ENCODE assay signal across 25 cellular contexts in genomic region chr19:3638208-3639193, GRCh38. TPM values are rescaled to one million over a fixed set of nuclear protein-coding genes. Genes with fewer than 3 reads are reported as not detected.
"Had no signal": no experiment of that assay in that cellular context is flagged by ENCODE, and none has a peak within 500 bp of the region (broad histone marks: within the 10 kb centered on the region; RNA-seq: fewer than 3 reads in every experiment).

No MANE protein-coding gene starts in this region.

- H3K36me3 Mint-ChIP-seq: naive B cell, natural killer cell had no signal

- H3K9me3 Mint-ChIP-seq: mesothelial cell of epicardium, natural killer cell, nephron progenitor cell, neural progenitor cell had no signal

- H3K4me3 Mint-ChIP-seq: mesothelial cell of epicardium, natural killer cell, nephron progenitor cell, neural progenitor cell had no signal

- H3K36me3 ChIP-seq: neural progenitor cell, ovary had no signal

- H3K9me3 ChIP-seq: left ventricle myocardium inferior, ovary, right atrium auricular region, right lobe of liver, suprapubic skin, thoracic aorta, tibial artery, upper lobe of right lung had no signal

- H3K4me3 ChIP-seq: left ventricle myocardium inferior, lung, neural progenitor cell, ovary, right atrium auricular region, right lobe of liver, smooth muscle cell, suprapubic skin, thoracic aorta, tibial artery, upper lobe of right lung had no signal

- H3K27ac Mint-ChIP-seq: mesothelial cell of epicardium, nephron progenitor cell, neural progenitor cell, progenitor cell of endocrine pancreas had no signal

- ATAC-seq: natural killer cell, upper lobe of right lung had no signal

- DNase-seq: islet precursor cell; left ventricle myocardium inferior; mesendoderm; naive B cell; natural killer cell; nephron progenitor cell; ovary; right lobe of liver; stimulated activated CD4-positive, alpha-beta T cell treated with anti-CD3 and anti-CD28 coated beads, Interleukin-1b, Interleukin-23, amount 100 ng/mL, for 48 hours; stimulated activated CD4-positive, alpha-beta T cell treated with anti-CD3 and anti-CD28 coated beads, Interleukin-4, amount 100 ng/mL, for 1 hour; stimulated activated naive CD4-positive, alpha-beta T cell treated with Interleukin-2 at 50 U/mL for 16 hours; tibial artery; trophoblast cell; upper lobe of right lung had no signal

- H3K4me1 Mint-ChIP-seq: mesothelial cell of epicardium, nephron progenitor cell, neural progenitor cell had no signal

- H3K27me3 Mint-ChIP-seq: naive B cell, progenitor cell of endocrine pancreas had no signal

- H3K27me3 ChIP-seq: neural progenitor cell, ovary, right atrium auricular region, right lobe of liver, suprapubic skin, tibial artery, upper lobe of right lung had no signal

- H2AFZ ChIP-seq: neural progenitor cell had no signal

- H3K4me1 ChIP-seq: left ventricle myocardium inferior, neural progenitor cell, right atrium auricular region, right lobe of liver, suprapubic skin, tibial artery, upper lobe of right lung had no signal

- FAIRE-seq: urothelium cell line had no signal

- H3K27ac ChIP-seq: left ventricle myocardium inferior, neural progenitor cell, ovary, right atrium auricular region, right lobe of liver, suprapubic skin, thoracic aorta, tibial artery, upper lobe of right lung had no signal

- H3K4me2 ChIP-seq: neural progenitor cell, smooth muscle cell had no signal

- H3K9ac ChIP-seq: neural progenitor cell had no signal

RNA-seq across cellular contexts. Expression of gene TBXA2R, which starts 31.8 kb away (rescaled TPM):
- total RNA-seq: progenitor cell of endocrine pancreas had no signal

RNA-seq across cellular contexts. Expression of gene GIPC3, which starts 53.2 kb away (rescaled TPM):
- total RNA-seq: progenitor cell of endocrine pancreas, renal cortical epithelial cell, skeletal muscle tissue had no signal
